In the genomic region with DNA sequence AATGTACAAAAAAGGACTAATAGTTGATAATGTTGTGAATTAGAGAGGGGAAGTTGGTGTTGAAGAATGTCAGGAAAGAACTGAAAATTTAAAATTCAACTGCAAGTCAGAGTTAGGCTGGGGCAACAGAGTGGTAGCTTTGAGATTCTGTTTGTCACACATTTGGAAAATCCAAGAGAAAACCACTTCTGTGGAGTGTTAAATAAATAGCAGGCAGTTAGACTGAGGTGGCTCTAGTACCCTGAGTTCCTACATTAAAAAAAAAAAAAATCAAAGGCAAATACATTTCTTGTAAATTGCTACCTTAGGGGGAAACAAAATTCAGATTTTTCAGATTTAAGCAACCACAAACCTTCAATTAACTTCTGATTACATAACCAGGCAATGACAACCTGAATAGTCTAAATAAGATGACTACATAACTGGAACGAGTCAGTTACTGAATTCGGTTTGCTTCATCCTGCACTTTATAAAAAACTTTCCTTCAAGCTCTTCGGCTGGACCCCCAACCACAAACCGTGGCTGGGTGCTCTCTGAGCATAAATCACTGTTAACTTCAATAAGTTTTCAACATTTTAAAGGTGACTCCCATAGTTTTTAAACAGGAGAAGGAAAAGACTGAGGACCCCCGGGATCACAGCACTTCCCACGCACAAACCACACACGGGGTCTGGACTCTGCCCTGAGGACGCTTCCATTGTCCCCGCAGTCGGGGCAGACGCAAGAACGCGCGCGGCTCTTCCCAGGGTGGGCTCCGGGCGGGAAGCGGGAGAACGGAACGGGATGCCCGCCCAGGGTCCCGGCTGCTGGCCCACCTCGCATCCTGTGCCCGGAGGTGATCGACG, we compare ENCODE assay signal across 8 cellular contexts. TPM values are rescaled to one million over a fixed set of nuclear protein-coding genes. Genes with fewer than 3 reads are reported as not detected.
DNase-seq lines count a peak whose midpoint lies in the region; ATAC-seq lines count a peak whose summit lies in the region.

No MANE protein-coding gene starts in this region.

- peak overlapping the region; percentile 89 for H3K27ac Mint-ChIP-seq in activated CD4-positive, alpha-beta memory T cell treated with anti-CD3 and anti-CD28 coated beads, Interleukin-2, amount 10 ng/mL, durations not matched to agents 7 days and 5 days

- peaks cover 30% of the 10 kb centered on the region for H3K36me3 Mint-ChIP-seq in activated CD4-positive, alpha-beta memory T cell treated with anti-CD3 and anti-CD28 coated beads, Interleukin-2, amount 10 ng/mL, durations not matched to agents 7 days and 5 days (ENCODE audit: low read depth)

- peak overlapping the region; percentile 87 for H3K4me3 ChIP-seq in skeletal muscle cell (ENCODE audit: low read depth, low read length)

- H3K4me3 Mint-ChIP-seq in activated CD4-positive, alpha-beta memory T cell treated with anti-CD3 and anti-CD28 coated beads, Interleukin-2, amount 10 ng/mL, durations not matched to agents 7 days and 5 days: peak overlapping the region; percentile 92

- CTCF ChIA-PET in activated CD4-positive, alpha-beta memory T cell treated with anti-CD3 and anti-CD28 coated beads, Interleukin-2, amount 10 ng/mL, durations not matched to agents 7 days and 5 days (lab: Charles Lee): interaction anchor here (1.0 to 1.3 kb wide), 4 partner anchors 11 to 41 kb away, joined by 3 to 5 read pairs (median 3); a partner anchor contains a TSS

- H3K9me3 Mint-ChIP-seq in activated CD4-positive, alpha-beta memory T cell treated with anti-CD3 and anti-CD28 coated beads, Interleukin-2, amount 10 ng/mL, durations not matched to agents 7 days and 5 days: peaks cover 18% of the 10 kb centered on the region

- H3K27me3 Mint-ChIP-seq in activated CD4-positive, alpha-beta memory T cell treated with anti-CD3 and anti-CD28 coated beads, Interleukin-2, amount 10 ng/mL, durations not matched to agents 7 days and 5 days: no peaks in the 10 kb centered on the region

- DNase-seq in NCI-H748 treated with DMSO at 0.1 percent for 48 hours (lab: John Stamatoyannopoulos, UW): peak; percentile 10
- DNase-seq in NCI-H748 (lab: John Stamatoyannopoulos, UW; ENCODE audit: unreplicated experiment): no peak
- DNase-seq in activated CD4-positive, alpha-beta memory T cell treated with anti-CD3 and anti-CD28 coated beads, Interleukin-2, amount 10 ng/mL, durations not matched to agents 7 days and 5 days: no peak
- DNase-seq in hepatic stellate cell (ENCODE audit: low spot score): peak; percentile 11
- no peak for DNase-seq in skeletal muscle cell (ENCODE audit: low read depth)
- no peak for DNase-seq in SK-N-DZ (ENCODE audit: low spot score)

- peaks cover 20% of the 10 kb centered on the region for H3K4me1 Mint-ChIP-seq in activated CD4-positive, alpha-beta memory T cell treated with anti-CD3 and anti-CD28 coated beads, Interleukin-2, amount 10 ng/mL, durations not matched to agents 7 days and 5 days

- POLR2A ChIA-PET in activated CD4-positive, alpha-beta memory T cell treated with anti-CD3 and anti-CD28 coated beads, Interleukin-2, amount 10 ng/mL, durations not matched to agents 7 days and 5 days (lab: Charles Lee): interaction anchor here (0.6 to 2.1 kb wide), 19 partner anchors 10 to 1797 kb away, joined by 3 to 19 read pairs (median 7); a partner anchor contains a TSS

- ATAC-seq in GM18907 (IDR thresholded peaks at IDR 0.05; ENCODE audit: unreplicated experiment): no peak
- ATAC-seq in GM18861 (IDR thresholded peaks at IDR 0.05; ENCODE audit: unreplicated experiment): no peak

RNA-seq across cellular contexts. Expression of a gene that starts 0.7 kb away (rescaled TPM):
- total RNA-seq in activated CD4-positive, alpha-beta memory T cell treated with anti-CD3 and anti-CD28 coated beads, Interleukin-2, amount 10 ng/mL, durations not matched to agents 7 days and 5 days: 1 to 10 TPM; 4.8 to 5.5 TPM
- 6.5 and 7.6 TPM in 2 replicates for polyA plus RNA-seq in SK-N-DZ (2014; cell fraction: cytosol; rRNA removed)
- polyA plus RNA-seq in SK-N-DZ (2014; cell fraction: nucleus; rRNA removed): 9.5 and 17.1 TPM in 2 replicates

RNA-seq across cellular contexts. Expression of a gene that starts 39.2 kb away (rescaled TPM):
- 1 to 10 TPM; 7.8 to 8.5 TPM for total RNA-seq in activated CD4-positive, alpha-beta memory T cell treated with anti-CD3 and anti-CD28 coated beads, Interleukin-2, amount 10 ng/mL, durations not matched to agents 7 days and 5 days
- 11.8 and 17.5 TPM in 2 replicates for polyA plus RNA-seq in SK-N-DZ (2014; cell fraction: cytosol; rRNA removed)
- polyA plus RNA-seq in SK-N-DZ (2014; cell fraction: nucleus; rRNA removed): 13.2 and 34.2 TPM in 2 replicates

Comparison
In these comparisons a context has a peak if more than half of its experiments do, and no peak if none do; other contexts are left out.
1. DNase-seq: peak in NCI-H748 treated with DMSO at 0.1 percent for 48 hours (single experiment) and hepatic stellate cell (single experiment); none in NCI-H748 (single experiment), activated CD4-positive, alpha-beta memory T cell treated with anti-CD3 and anti-CD28 coated beads, Interleukin-2, amount 10 ng/mL, durations not matched to agents 7 days and 5 days (single experiment), skeletal muscle cell (single experiment) and SK-N-DZ (single experiment).